ENCODE assay signal across 23 cellular contexts in the genomic region with DNA sequence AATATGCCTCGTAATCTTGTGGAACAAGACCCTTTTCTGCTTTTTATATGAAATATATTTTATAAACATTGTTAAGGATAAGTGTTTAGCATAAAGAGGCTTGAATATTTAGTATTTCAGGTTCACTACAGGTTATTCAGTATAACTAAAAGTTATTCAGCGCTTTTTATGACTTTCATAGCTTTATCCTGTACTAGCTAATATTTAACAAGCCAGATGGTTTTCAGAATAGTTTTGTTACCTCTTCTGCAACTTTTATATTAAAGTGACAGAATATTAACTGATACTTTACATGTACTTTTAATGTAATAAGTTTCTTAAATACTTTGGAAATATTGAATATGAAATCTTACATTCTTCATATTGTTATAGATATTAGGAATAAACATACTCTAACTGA.
"Had no signal": no experiment of that assay in that cellular context is flagged by ENCODE, and none has a peak within 500 bp of the region (broad histone marks: within the 10 kb centered on the region; RNA-seq: fewer than 3 reads in every experiment).

No MANE protein-coding gene starts in this region.

- H3K9me3 Mint-ChIP-seq: activated B cell treated with CpG ODN at 0.5 μM for 24 hours; activated CD4-positive, alpha-beta memory T cell treated with anti-CD3 and anti-CD28 coated beads for 36 hours; activated naive CD8-positive, alpha-beta T cell treated with anti-CD3 and anti-CD28 coated beads, Interleukin-2, amount 10 ng/mL, durations not matched to agents 7 days and 5 days; brain; stimulated activated naive CD8-positive, alpha-beta T cell treated with anti-CD3 and anti-CD28 coated beads, Interleukin-15, amount 100 ng/mL, for 72 hours had no signal

- H3K4me3 ChIP-seq: left lung, right atrium auricular region, suprapubic skin had no signal

- H3K27ac ChIP-seq: left lung, right atrium auricular region, suprapubic skin had no signal

- ATAC-seq: activated CD8-positive, alpha-beta memory T cell treated with anti-CD3 and anti-CD28 coated beads, Interleukin-2, amount 10 ng/mL, durations not matched to agents 7 days and 5 days; esophagus mucosa; left lung; stimulated activated naive CD8-positive, alpha-beta T cell treated with anti-CD3 and anti-CD28 coated beads, Interleukin-15, amount 100 ng/mL, for 72 hours had no signal

- DNase-seq: activated B cell treated with CpG ODN at 0.5 μM for 24 hours; activated CD4-positive, alpha-beta memory T cell treated with anti-CD3 and anti-CD28 coated beads for 36 hours; activated CD4-positive, alpha-beta T cell treated with anti-CD3 and anti-CD28 coated beads for 4 hours; activated CD8-positive, alpha-beta memory T cell treated with anti-CD3 and anti-CD28 coated beads, Interleukin-2, amount 10 ng/mL, durations not matched to agents 7 days and 5 days; activated naive CD4-positive, alpha-beta T cell; activated naive CD8-positive, alpha-beta T cell treated with anti-CD3 and anti-CD28 coated beads, Interleukin-2, amount 10 ng/mL, durations not matched to agents 7 days and 5 days; amygdala; caudate nucleus; hippocampal formation; islet precursor cell; left lung; mammary epithelial cell; midbrain; occipital lobe; small intestine; stimulated activated CD4-positive, alpha-beta T cell treated with anti-CD3 and anti-CD28 coated beads, Interleukin-4, amount 100 ng/mL, for 1 hour; stimulated activated naive CD8-positive, alpha-beta T cell treated with anti-CD3 and anti-CD28 coated beads, Interleukin-15, amount 100 ng/mL, for 72 hours; trophoblast cell had no signal

- H3K4me3 Mint-ChIP-seq: activated B cell treated with CpG ODN at 0.5 μM for 24 hours; activated CD4-positive, alpha-beta memory T cell treated with anti-CD3 and anti-CD28 coated beads for 36 hours; activated CD8-positive, alpha-beta memory T cell treated with anti-CD3 and anti-CD28 coated beads, Interleukin-2, amount 10 ng/mL, durations not matched to agents 7 days and 5 days; activated naive CD8-positive, alpha-beta T cell treated with anti-CD3 and anti-CD28 coated beads, Interleukin-2, amount 10 ng/mL, durations not matched to agents 7 days and 5 days; stimulated activated naive CD8-positive, alpha-beta T cell treated with anti-CD3 and anti-CD28 coated beads, Interleukin-15, amount 100 ng/mL, for 72 hours had no signal

- H3K27ac Mint-ChIP-seq: activated B cell treated with CpG ODN at 0.5 μM for 24 hours; activated CD4-positive, alpha-beta memory T cell treated with anti-CD3 and anti-CD28 coated beads for 36 hours; activated CD8-positive, alpha-beta memory T cell treated with anti-CD3 and anti-CD28 coated beads, Interleukin-2, amount 10 ng/mL, durations not matched to agents 7 days and 5 days; activated naive CD8-positive, alpha-beta T cell treated with anti-CD3 and anti-CD28 coated beads, Interleukin-2, amount 10 ng/mL, durations not matched to agents 7 days and 5 days; brain; progenitor cell of endocrine pancreas; stimulated activated naive CD8-positive, alpha-beta T cell treated with anti-CD3 and anti-CD28 coated beads, Interleukin-15, amount 100 ng/mL, for 72 hours had no signal

- H3K27me3 ChIP-seq: left lung, right atrium auricular region, suprapubic skin had no signal

- H3K27me3 Mint-ChIP-seq: activated B cell treated with CpG ODN at 0.5 μM for 24 hours; activated CD4-positive, alpha-beta memory T cell treated with anti-CD3 and anti-CD28 coated beads for 36 hours; activated CD8-positive, alpha-beta memory T cell treated with anti-CD3 and anti-CD28 coated beads, Interleukin-2, amount 10 ng/mL, durations not matched to agents 7 days and 5 days; activated naive CD8-positive, alpha-beta T cell treated with anti-CD3 and anti-CD28 coated beads, Interleukin-2, amount 10 ng/mL, durations not matched to agents 7 days and 5 days; brain; progenitor cell of endocrine pancreas; stimulated activated naive CD8-positive, alpha-beta T cell treated with anti-CD3 and anti-CD28 coated beads, Interleukin-15, amount 100 ng/mL, for 72 hours had no signal

- H3K9me3 ChIP-seq: left lung, right atrium auricular region, suprapubic skin had no signal
